In genomic region chr4:159024266-159024665, GRCh38 we compare ENCODE assay signal across 2 cellular contexts.
A peak's percentile ranks its signal among the peaks of the same experiment; 100 is the strongest.
TF ChIP-seq lines count a peak whose summit lies in the region.

No MANE protein-coding gene starts in this region.

TF ChIP-seq in neural cell, 6 proteins besides CTCF, POLR2A, EP300 and RAD21:
- TF ChIP-seq TAF1 (IDR thresholded peaks at IDR 0.05; ENCODE audit: low read depth) (no peak), REST (IDR thresholded peaks at IDR 0.05; ENCODE audit: borderline replicate concordance) (peak; percentile 92), POLR2AphosphoS5 (IDR thresholded peaks at IDR 0.05) (peak; percentile 91)
TF ChIP-seq in neural cell: peak in this region for 2.

TF ChIP-seq in GM12891, 5 proteins besides CTCF, POLR2A, EP300 and RAD21:
- TF ChIP-seq PAX5 (IDR thresholded peaks at IDR 0.05; ENCODE audit: insufficient read depth, low read length, severe bottlenecking) (no peak), SPI1 (IDR thresholded peaks at IDR 0.05; ENCODE audit: low read depth, low read length) (no peak), TAF1 (IDR thresholded peaks at IDR 0.05; ENCODE audit: low read depth, low read length) (no peak), POU2F2 (IDR thresholded peaks at IDR 0.05; ENCODE audit: low read depth, low read length) (no peak), POLR2AphosphoS5 (IDR thresholded peaks at IDR 0.05; ENCODE audit: low read depth, low read length) (no peak)
